Comparison of ENCODE assay signal across 8 cellular contexts in the genomic region with DNA sequence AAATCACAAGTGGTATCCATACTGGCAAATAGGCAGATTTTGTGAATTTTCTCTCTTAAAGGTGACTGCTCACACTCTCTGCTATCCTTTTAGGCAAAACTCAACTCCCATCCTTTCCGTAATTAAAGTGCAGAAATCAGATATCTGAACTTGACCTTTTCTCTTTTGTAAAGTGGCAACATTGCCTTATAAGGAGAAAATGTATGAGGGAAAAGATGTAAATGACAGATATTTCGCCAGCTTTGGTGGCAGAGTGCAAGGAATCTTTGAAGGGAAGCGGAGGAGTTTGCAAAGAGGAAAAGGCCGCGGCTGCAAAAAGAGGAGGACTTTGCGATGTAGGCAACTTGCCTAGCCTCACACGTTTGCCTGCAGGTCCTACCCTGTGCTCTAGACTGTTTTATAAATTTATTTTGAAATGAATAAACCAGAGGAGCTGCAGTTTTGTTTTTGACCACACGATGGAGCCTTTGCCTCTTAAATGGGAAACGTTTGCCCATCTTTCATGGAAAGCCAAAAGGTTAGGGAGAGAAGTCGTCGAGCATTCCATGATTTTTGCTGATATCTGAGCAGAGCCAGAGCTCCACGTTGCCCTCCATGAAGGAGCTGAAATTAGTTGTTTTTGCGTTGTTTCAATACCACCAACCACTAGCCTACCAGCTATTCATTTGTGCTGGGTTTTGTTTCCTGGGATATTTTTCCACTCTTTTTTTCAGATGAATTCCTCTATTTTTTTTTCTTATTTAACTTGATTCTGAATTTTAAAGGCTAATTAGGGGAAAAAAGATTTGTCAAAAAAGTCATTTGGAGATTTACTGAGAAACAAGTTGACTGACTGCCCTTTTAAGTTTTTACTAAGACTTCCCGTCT.
DNase-seq lines count a peak whose midpoint lies in the region; ATAC-seq and TF ChIP-seq lines count a peak whose summit lies in the region.

No MANE protein-coding gene starts in this region.

- DNase-seq in activated naive CD8-positive, alpha-beta T cell treated with anti-CD3 and anti-CD28 coated beads, Interleukin-2, amount 50 U/mL, for 24 hours, result peak; percentile 14
- DNase-seq in activated naive CD8-positive, alpha-beta T cell treated with anti-CD3 and anti-CD28 coated beads for 36 hours, result no peak
- DNase-seq in MG63, result peak; percentile 33
- no peak for DNase-seq in RWPE2 (ENCODE audit: low spot score)
- peak; percentile 6 to 41 for DNase-seq in erythroblast (lab: John Stamatoyannopoulos, UW)
- peak; percentile 59 for DNase-seq in omental fat pad (ENCODE audit: low spot score)

- TF ChIP-seq POLR2A in erythroblast (IDR thresholded peaks at IDR 0.05; ENCODE audit: low read length), result no peak

- H3K9me3 ChIP-seq in MG63 (no peaks in the 10 kb centered on the region), RWPE2 (ENCODE audit: severe bottlenecking) (no peaks in the 10 kb centered on the region)

- H3K4me1 ChIP-seq in RWPE2 (ENCODE audit: insufficient read depth, poor library complexity, severe bottlenecking), result peaks cover 11% of the 10 kb centered on the region

- H3K36me3 Mint-ChIP-seq in activated naive CD8-positive, alpha-beta T cell treated with anti-CD3 and anti-CD28 coated beads, Interleukin-2, amount 50 U/mL, for 24 hours (ENCODE audit: low read depth), result no peaks in the 10 kb centered on the region
- no peaks in the 10 kb centered on the region for H3K36me3 Mint-ChIP-seq in activated naive CD8-positive, alpha-beta T cell treated with anti-CD3 and anti-CD28 coated beads for 36 hours

- no peak overlapping the region for H3K4me3 ChIP-seq in MG63
- no peak overlapping the region for H3K4me3 ChIP-seq in RWPE2 (ENCODE audit: severe bottlenecking)

- H3K27ac ChIP-seq in RWPE2 (ENCODE audit: poor library complexity, severe bottlenecking), result no peak overlapping the region

- H3K4me3 Mint-ChIP-seq in activated naive CD8-positive, alpha-beta T cell treated with anti-CD3 and anti-CD28 coated beads, Interleukin-2, amount 50 U/mL, for 24 hours, result no peak overlapping the region
- no peak overlapping the region for H3K4me3 Mint-ChIP-seq in activated naive CD8-positive, alpha-beta T cell treated with anti-CD3 and anti-CD28 coated beads for 36 hours

- H3K27me3 ChIP-seq in MG63 (0 out of 2 replicates have a peak, but pooled peaks cover 2% of the 10 kb centered on the region), RWPE2 (ENCODE audit: insufficient read depth, poor library complexity, severe bottlenecking) (no peaks in the 10 kb centered on the region)

- peaks cover 38% of the 10 kb centered on the region for H3K27me3 Mint-ChIP-seq in activated naive CD8-positive, alpha-beta T cell treated with anti-CD3 and anti-CD28 coated beads, Interleukin-2, amount 50 U/mL, for 24 hours
- peaks cover 53% of the 10 kb centered on the region for H3K27me3 Mint-ChIP-seq in activated naive CD8-positive, alpha-beta T cell treated with anti-CD3 and anti-CD28 coated beads for 36 hours

- H3K27ac Mint-ChIP-seq in activated naive CD8-positive, alpha-beta T cell treated with anti-CD3 and anti-CD28 coated beads, Interleukin-2, amount 50 U/mL, for 24 hours, result no peak overlapping the region
- no peak overlapping the region for H3K27ac Mint-ChIP-seq in activated naive CD8-positive, alpha-beta T cell treated with anti-CD3 and anti-CD28 coated beads for 36 hours

- H3K9me3 Mint-ChIP-seq in activated naive CD8-positive, alpha-beta T cell treated with anti-CD3 and anti-CD28 coated beads, Interleukin-2, amount 50 U/mL, for 24 hours, result no peaks in the 10 kb centered on the region
- no peaks in the 10 kb centered on the region for H3K9me3 Mint-ChIP-seq in activated naive CD8-positive, alpha-beta T cell treated with anti-CD3 and anti-CD28 coated beads for 36 hours

- TF ChIP-seq CTCF in RWPE2 (IDR thresholded peaks at IDR 0.05; ENCODE audit: poor library complexity, severe bottlenecking) (peak; percentile 87), omental fat pad (IDR thresholded peaks at IDR 0.05) (peak in 1 of 3 donors; percentile 30)

- H3K36me3 ChIP-seq in MG63 (no peaks in the 10 kb centered on the region), RWPE2 (ENCODE audit: low read depth) (no peaks in the 10 kb centered on the region)

- no peaks in the 10 kb centered on the region for H3K4me1 Mint-ChIP-seq in activated naive CD8-positive, alpha-beta T cell treated with anti-CD3 and anti-CD28 coated beads, Interleukin-2, amount 50 U/mL, for 24 hours
- no peaks in the 10 kb centered on the region for H3K4me1 Mint-ChIP-seq in activated naive CD8-positive, alpha-beta T cell treated with anti-CD3 and anti-CD28 coated beads for 36 hours

- ATAC-seq in activated naive CD8-positive, alpha-beta T cell treated with anti-CD3 and anti-CD28 coated beads, Interleukin-2, amount 50 U/mL, for 24 hours, result no peak
- no peak for ATAC-seq in RWPE2 (ENCODE audit: low read depth)
- no peak for ATAC-seq in omental fat pad (ENCODE audit: low FRiP score)
- no peak for ATAC-seq in HG02678 (IDR thresholded peaks at IDR 0.05; ENCODE audit: unreplicated experiment)
- ATAC-seq in GM19455 (IDR thresholded peaks at IDR 0.05; ENCODE audit: unreplicated experiment), result no peak

Comparison
In these comparisons a context has a peak if more than half of its experiments do, and no peak if none do; other contexts are left out.
1. DNase-seq: peak in activated naive CD8-positive, alpha-beta T cell treated with anti-CD3 and anti-CD28 coated beads, Interleukin-2, amount 50 U/mL, for 24 hours (single experiment), MG63 (single experiment), erythroblast (2 of 2) and omental fat pad (single experiment); none in activated naive CD8-positive, alpha-beta T cell treated with anti-CD3 and anti-CD28 coated beads for 36 hours (single experiment) and RWPE2 (single experiment).